32 cellular contexts compared by ENCODE assay signal in the genomic region with DNA sequence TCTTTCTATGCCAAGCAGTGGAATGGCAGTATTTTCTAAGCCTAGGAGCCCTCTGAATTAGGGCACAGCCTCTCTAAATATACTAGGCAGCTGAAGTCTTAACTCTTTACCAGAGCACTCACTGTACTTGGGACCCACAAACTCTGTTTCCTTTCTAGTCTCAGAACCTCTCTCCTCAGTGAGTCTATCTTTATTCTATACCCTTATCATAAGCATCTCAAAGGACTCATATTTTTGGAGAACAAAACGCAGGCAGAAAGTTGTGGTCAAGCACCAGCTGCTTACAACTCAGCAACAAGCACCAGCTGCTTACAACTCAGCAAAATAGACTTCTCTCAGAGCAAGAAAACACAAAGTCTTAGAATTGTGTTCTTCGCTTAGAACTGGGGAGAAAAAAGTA. TPM values are rescaled to one million over a fixed set of nuclear protein-coding genes. Genes with fewer than 3 reads are reported as not detected.
"Had no signal": no experiment of that assay in that cellular context is flagged by ENCODE, and none has a peak within 500 bp of the region (broad histone marks: within the 10 kb centered on the region; RNA-seq: fewer than 3 reads in every experiment).

No MANE protein-coding gene starts in this region.

- H3K27me3 Mint-ChIP-seq: activated naive CD8-positive, alpha-beta T cell; brain; central memory CD8-positive, alpha-beta T cell had no signal

- H3K27ac Mint-ChIP-seq: activated CD8-positive, alpha-beta T cell treated with anti-CD3 and anti-CD28 coated beads, Interleukin-2, amount 10 ng/mL, durations not matched to agents 7 days and 5 days; activated naive CD8-positive, alpha-beta T cell; T-helper 1 cell treated with Interleukin-12 subunit alpha and Interleukin-12 subunit beta and Interleukin-4 antibody, amounts not matched to agents 30 μg/mL and 1 μg/mL, for 36 hours; WTC11 had no signal

- DNase-seq: activated CD4-positive, alpha-beta T cell treated with anti-CD3 and anti-CD28 coated beads for 48 hours; activated CD4-positive, alpha-beta T cell treated with anti-CD3 and anti-CD28 coated beads, Interleukin-2, amount 50 U/mL, for 4 hours; activated CD4-positive, CD25-positive, alpha-beta regulatory T cell treated with anti-CD3 and anti-CD28 coated beads, Interleukin-2, amount 50 U/mL, for 72 hours; activated CD8-positive, alpha-beta memory T cell treated with anti-CD3 and anti-CD28 coated beads, Interleukin-2, amount 50 U/mL, for 48 hours; activated CD8-positive, alpha-beta T cell treated with anti-CD3 and anti-CD28 coated beads, Interleukin-2, amount 10 ng/mL, durations not matched to agents 7 days and 5 days; activated effector memory CD4-positive, alpha-beta T cell treated with Interleukin-2 at 50 U/mL for 16 hours; activated naive CD4-positive, alpha-beta T cell; activated T-cell treated with anti-CD3 and anti-CD28 coated beads, Interleukin-2, amount 50 U/mL, for 1 hour; amygdala; cortex of kidney; MG63; NCI-H1105; NCI-H1436; NCI-H187 treated with DMSO at 0.1 percent for 48 hours; NCI-H2081 treated with DMSO at 0.1 percent for 48 hours; NCI-H2171 treated with DMSO at 0.1 percent for 48 hours; NCI-H226; NCI-H526; NCI-H774; NK-92 treated with Interleukin-12 subunit alpha and Interleukin-12 subunit beta, amount 100 ng/mL, for 24 hours; Peyer's patch; Right ventricle myocardium superior; SK-N-SH; SW 1271 had no signal

- ATAC-seq: activated CD8-positive, alpha-beta T cell treated with anti-CD3 and anti-CD28 coated beads, Interleukin-2, amount 10 ng/mL, durations not matched to agents 7 days and 5 days; WTC11 had no signal

- H3K36me3 Mint-ChIP-seq: brain, WTC11 had no signal

- H3K4me1 Mint-ChIP-seq: central memory CD8-positive, alpha-beta T cell; WTC11 had no signal

- H3K4me3 Mint-ChIP-seq: activated CD8-positive, alpha-beta T cell treated with anti-CD3 and anti-CD28 coated beads, Interleukin-2, amount 10 ng/mL, durations not matched to agents 7 days and 5 days; activated naive CD8-positive, alpha-beta T cell; brain; central memory CD8-positive, alpha-beta T cell; T-helper 1 cell treated with Interleukin-12 subunit alpha and Interleukin-12 subunit beta and Interleukin-4 antibody, amounts not matched to agents 30 μg/mL and 1 μg/mL, for 36 hours; WTC11 had no signal

- H3K9me3 Mint-ChIP-seq: brain; central memory CD8-positive, alpha-beta T cell; T-helper 1 cell treated with Interleukin-12 subunit alpha and Interleukin-12 subunit beta and Interleukin-4 antibody, amounts not matched to agents 30 μg/mL and 1 μg/mL, for 36 hours; WTC11 had no signal

RNA-seq across cellular contexts. Expression of a gene that starts 1.0 kb away (rescaled TPM):
- total RNA-seq: activated CD8-positive, alpha-beta T cell treated with anti-CD3 and anti-CD28 coated beads, Interleukin-2, amount 10 ng/mL, durations not matched to agents 7 days and 5 days; astrocyte; NCI-H460; Peyer's patch; Right ventricle myocardium superior; SJCRH30; WTC11 had no signal
- polyA plus RNA-seq: SK-N-SH had no signal
